In the genomic region with DNA sequence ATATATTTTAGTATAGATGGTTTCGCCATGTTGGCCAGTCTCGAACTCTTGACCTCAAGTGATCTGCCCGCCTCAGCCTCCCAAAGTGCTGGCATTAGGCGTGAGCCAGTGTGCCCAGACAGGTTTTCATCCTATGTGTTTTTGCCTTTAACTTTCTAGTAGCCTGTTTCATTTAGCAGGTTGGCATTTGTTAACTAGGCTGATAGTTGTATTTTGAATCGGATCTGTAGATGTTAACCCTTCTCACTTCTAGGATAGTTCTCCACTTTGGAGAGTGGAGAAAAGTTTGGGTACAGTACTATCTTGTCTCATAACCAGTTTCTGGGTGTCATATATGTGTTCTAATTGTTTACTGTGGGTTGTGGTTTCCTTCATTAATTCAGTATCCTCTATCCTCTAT, we compare ENCODE assay signal across 21 cellular contexts. TPM values are rescaled to one million over a fixed set of nuclear protein-coding genes. Genes with fewer than 3 reads are reported as not detected.
"Had no signal": no experiment of that assay in that cellular context is flagged by ENCODE, and none has a peak within 500 bp of the region (broad histone marks: within the 10 kb centered on the region; RNA-seq: fewer than 3 reads in every experiment).

No MANE protein-coding gene starts in this region.

- H3K4me3 ChIP-seq: esophagus squamous epithelium, left lung, mucosa of descending colon, skin epidermis, thyroid gland had no signal

- ATAC-seq: activated CD4-positive, alpha-beta T cell treated with anti-CD3 and anti-CD28 coated beads for 36 hours; left lung; mucosa of descending colon; naive thymus-derived CD4-positive, alpha-beta T cell; stimulated activated naive B cell treated with anti-CD40 and anti-IgM and Interleukin-4, amounts not matched to agents 10 μg/mL and 1 μg/mL and 100 μg/mL, for 72 hours had no signal

- H3K27me3 ChIP-seq: esophagus squamous epithelium, left lung, neutrophil, thyroid gland had no signal

- H3K27ac ChIP-seq: esophagus squamous epithelium, left lung, neutrophil, skin epidermis, thyroid gland, WERI-Rb-1 had no signal

- DNase-seq: activated CD4-positive, alpha-beta memory T cell treated with anti-CD3 and anti-CD28 coated beads for 36 hours; activated CD4-positive, alpha-beta T cell treated with anti-CD3 and anti-CD28 coated beads for 36 hours; activated naive CD4-positive, alpha-beta T cell treated with anti-CD3 and anti-CD28 coated beads, Interleukin-2, amount 10 ng/mL, durations not matched to agents 7 days and 5 days; amygdala; central memory CD4-positive, alpha-beta T cell; cortex of kidney; effector CD8-positive, alpha-beta T cell; esophagus squamous epithelium; hypothalamus; kidney; left lung; mucosa of descending colon; naive thymus-derived CD4-positive, alpha-beta T cell; stimulated activated CD4-positive, alpha-beta T cell treated with anti-CD3 and anti-CD28 coated beads, Interleukin-15, amount 100 ng/mL, for 24 hours; stimulated activated CD4-positive, alpha-beta T cell treated with anti-CD3 and anti-CD28 coated beads, Interleukin-4, amount 100 ng/mL, for 1 hour; stimulated activated naive B cell treated with anti-CD40 and anti-IgM and Interleukin-4, amounts not matched to agents 10 μg/mL and 1 μg/mL and 100 μg/mL, for 72 hours; thyroid gland; WERI-Rb-1 had no signal

- FAIRE-seq: endothelial cell of umbilical vein, kidney had no signal

- H3K9me3 ChIP-seq: esophagus squamous epithelium, left lung, mucosa of descending colon, neutrophil, thyroid gland had no signal

RNA-seq across cellular contexts. Expression of gene FGF18, which starts 7.3 kb away (rescaled TPM):
- total RNA-seq: activated CD4-positive, alpha-beta T cell treated with anti-CD3 and anti-CD28 coated beads for 36 hours had no signal
- polyA plus RNA-seq: naive thymus-derived CD4-positive, alpha-beta T cell had no signal
